ENCODE assay signal across 1 cellular context in genomic region chr1:30847358-30847972, GRCh38.
TF ChIP-seq lines count a peak whose summit lies in the region.

No MANE protein-coding gene starts in this region.

TF ChIP-seq in SK-N-SH treated with all-trans-retinoic acid at 6 μM for 48 hours, 23 proteins besides CTCF, POLR2A, EP300 and RAD21 (continued from another document):
- TF ChIP-seq TSHZ2 (CRISPR knock-in tag; IDR thresholded peaks at IDR 0.05) = no peak
- TF ChIP-seq ZFP3 (CRISPR knock-in tag; IDR thresholded peaks at IDR 0.05) = no peak
- no peak for TF ChIP-seq ZNF8 (CRISPR knock-in tag; IDR thresholded peaks at IDR 0.05)
